ENCODE assay signal across 19 cellular contexts in the genomic region with DNA sequence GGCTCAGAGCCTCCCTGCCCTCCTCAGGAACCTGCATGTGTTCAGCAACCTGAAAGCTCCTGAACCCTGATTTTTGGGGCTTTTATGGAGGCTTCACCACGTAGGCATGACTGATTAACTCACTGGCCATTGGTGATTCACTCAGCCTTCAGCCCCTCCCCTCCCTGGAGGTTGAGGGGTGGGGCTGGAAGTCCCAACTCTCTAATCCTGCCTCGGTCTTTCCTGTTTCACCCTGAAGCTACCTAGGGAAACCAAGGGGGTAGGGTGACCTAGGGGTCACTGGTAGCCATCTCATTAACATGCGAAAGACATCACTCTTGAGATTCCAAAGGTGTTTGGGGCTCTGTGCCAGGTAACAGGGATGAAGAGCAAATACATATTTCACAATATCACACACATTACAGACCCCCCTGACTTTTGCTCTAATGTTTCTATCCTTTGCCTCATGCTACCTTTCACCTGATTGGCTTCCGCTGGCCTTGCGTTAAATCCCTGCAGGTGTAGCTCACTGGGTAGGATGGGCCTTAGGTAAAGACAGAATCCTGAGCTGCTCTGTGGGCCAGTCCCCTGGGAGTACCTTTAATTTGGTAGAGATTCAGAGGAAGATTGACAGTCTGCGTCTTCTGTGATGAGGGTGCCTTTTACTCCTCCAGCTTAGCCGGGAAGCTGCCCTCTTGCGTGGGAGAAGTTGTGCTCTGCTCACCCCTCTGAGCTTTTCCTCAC.
"Had no signal": no experiment of that assay in that cellular context is flagged by ENCODE, and none has a peak within 500 bp of the region (broad histone marks: within the 10 kb centered on the region; RNA-seq: fewer than 3 reads in every experiment).

No MANE protein-coding gene starts in this region.

- H3K4me3 Mint-ChIP-seq: activated CD8-positive, alpha-beta T cell treated with anti-CD3 and anti-CD28 coated beads for 36 hours; activated naive CD4-positive, alpha-beta T cell treated with anti-CD3 and anti-CD28 coated beads, Interleukin-2, amount 10 ng/mL, durations not matched to agents 7 days and 5 days; dendritic cell treated with granulocyte-macrophage colony-stimulating factor and Interleukin-4, amounts not matched to agents 40 ng/mL and 50 ng/mL, for 4 days; natural killer cell; T-helper 2 cell treated with Interferon-gamma antibody and Interleukin-4, amounts not matched to agents 5 μg/mL and 100 μg/mL, for 36 hours had no signal

- H3K4me1 Mint-ChIP-seq: activated naive CD4-positive, alpha-beta T cell treated with anti-CD3 and anti-CD28 coated beads, Interleukin-2, amount 10 ng/mL, durations not matched to agents 7 days and 5 days; natural killer cell had no signal

- H3K9me3 Mint-ChIP-seq: activated CD8-positive, alpha-beta T cell treated with anti-CD3 and anti-CD28 coated beads for 36 hours; activated naive CD4-positive, alpha-beta T cell treated with anti-CD3 and anti-CD28 coated beads, Interleukin-2, amount 10 ng/mL, durations not matched to agents 7 days and 5 days; activated T-helper 2 cell treated with anti-CD3 and anti-CD28 coated beads, Interferon-gamma antibody, Interleukin-2, Interleukin-4, amounts not matched to agents 10 μg/mL and 5 μg/mL and 100 μg/mL, durations not matched to agents 14 hours and 24 hours and 36 hours; natural killer cell; T-helper 2 cell treated with Interferon-gamma antibody and Interleukin-4, amounts not matched to agents 5 μg/mL and 100 μg/mL, for 36 hours had no signal

- H3K9me3 ChIP-seq: ascending aorta, esophagus muscularis mucosa, gastroesophageal sphincter, thyroid gland had no signal

- H3K27ac ChIP-seq: ascending aorta, esophagus muscularis mucosa, gastroesophageal sphincter, heart left ventricle, thyroid gland had no signal

- ATAC-seq: activated CD8-positive, alpha-beta T cell treated with anti-CD3 and anti-CD28 coated beads for 36 hours; gastroesophageal sphincter; heart left ventricle; natural killer cell had no signal

- DNase-seq: activated CD4-positive, alpha-beta T cell treated with anti-CD3 and anti-CD28 coated beads for 48 hours; activated CD4-positive, CD25-positive, alpha-beta regulatory T cell; activated CD8-positive, alpha-beta T cell treated with anti-CD3 and anti-CD28 coated beads for 36 hours; activated naive CD4-positive, alpha-beta T cell treated with anti-CD3 and anti-CD28 coated beads, Interleukin-2, amount 10 ng/mL, durations not matched to agents 7 days and 5 days; activated T-cell treated with anti-CD3 and anti-CD28 coated beads, Interleukin-2, amount 50 U/mL, for 1 hour; effector CD8-positive, alpha-beta T cell; heart left ventricle; natural killer cell; stimulated activated CD4-positive, alpha-beta T cell treated with anti-CD3 and anti-CD28 coated beads, Interleukin-12 subunit alpha, Interleukin-12 subunit beta, amount 100 ng/mL, for 4 hours; stimulated activated CD4-positive, alpha-beta T cell treated with anti-CD3 and anti-CD28 coated beads, Interleukin-1b, Interleukin-23, amount 100 ng/mL, for 48 hours; stimulated activated CD8-positive, alpha-beta memory T cell treated with anti-CD3 and anti-CD28 coated beads, Interleukin-4, amount 100 ng/mL, for 48 hours; stimulated activated naive CD4-positive, alpha-beta T cell treated with Interleukin-2 at 50 U/mL for 16 hours; thyroid gland had no signal

- H3K36me3 ChIP-seq: ascending aorta, esophagus muscularis mucosa, gastroesophageal sphincter, heart left ventricle, thyroid gland had no signal

- H3K27ac Mint-ChIP-seq: activated CD8-positive, alpha-beta T cell treated with anti-CD3 and anti-CD28 coated beads for 36 hours; activated naive CD4-positive, alpha-beta T cell treated with anti-CD3 and anti-CD28 coated beads, Interleukin-2, amount 10 ng/mL, durations not matched to agents 7 days and 5 days; activated T-helper 2 cell treated with anti-CD3 and anti-CD28 coated beads, Interferon-gamma antibody, Interleukin-2, Interleukin-4, amounts not matched to agents 10 μg/mL and 5 μg/mL and 100 μg/mL, durations not matched to agents 14 hours and 24 hours and 36 hours; dendritic cell treated with granulocyte-macrophage colony-stimulating factor and Interleukin-4, amounts not matched to agents 40 ng/mL and 50 ng/mL, for 4 days; natural killer cell; T-helper 2 cell treated with Interferon-gamma antibody and Interleukin-4, amounts not matched to agents 5 μg/mL and 100 μg/mL, for 36 hours had no signal

- H3K27me3 ChIP-seq: ascending aorta, thyroid gland had no signal

- H3K4me1 ChIP-seq: ascending aorta, esophagus muscularis mucosa, gastroesophageal sphincter, heart left ventricle, thyroid gland had no signal

- H3K27me3 Mint-ChIP-seq: dendritic cell treated with granulocyte-macrophage colony-stimulating factor and Interleukin-4, amounts not matched to agents 40 ng/mL and 50 ng/mL, for 4 days had no signal

- H3K4me3 ChIP-seq: ascending aorta, esophagus muscularis mucosa, gastroesophageal sphincter, heart left ventricle, thyroid gland had no signal

- H3K36me3 Mint-ChIP-seq: activated naive CD4-positive, alpha-beta T cell treated with anti-CD3 and anti-CD28 coated beads, Interleukin-2, amount 10 ng/mL, durations not matched to agents 7 days and 5 days; natural killer cell had no signal
